ENCODE assay signal across 8 cellular contexts in genomic region chr22:19478466-19479357, GRCh38. TPM values are rescaled to one million over a fixed set of nuclear protein-coding genes. Genes with fewer than 3 reads are reported as not detected.
DNase-seq lines count a peak whose midpoint lies in the region; ATAC-seq and TF ChIP-seq lines count a peak whose summit lies in the region.

UFD1 (minus strand) TSS chr22:19479193; CDS start chr22:19479085, 108 bp downstream.

- TF ChIP-seq CTCF in AG09309 (IDR thresholded peaks at IDR 0.05; ENCODE audit: control insufficient read depth, insufficient read depth, low read depth, low read length, missing control alignments) = no peak
- TF ChIP-seq CTCF in lung (IDR thresholded peaks at IDR 0.05; ENCODE audit: control extremely low read depth, extremely low read depth) = no peak

- H3K27me3 Mint-ChIP-seq in activated CD8-positive, alpha-beta T cell treated with anti-CD3 and anti-CD28 coated beads, Interleukin-2, amount 10 ng/mL, durations not matched to agents 7 days and 5 days (ENCODE audit: low read depth) = no peaks in the 10 kb centered on the region

- no peaks in the 10 kb centered on the region for H3K27me3 ChIP-seq in ectodermal cell (ENCODE audit: control insufficient read depth, insufficient read depth, low read length, poor library complexity, severe bottlenecking)
- H3K27me3 ChIP-seq in lung (ENCODE audit: control insufficient read depth, insufficient read depth) = no peaks in the 10 kb centered on the region

- no peaks in the 10 kb centered on the region for H3K9me3 ChIP-seq in ectodermal cell (ENCODE audit: control insufficient read depth, low read length)
- no peaks in the 10 kb centered on the region for H3K9me3 ChIP-seq in lung (ENCODE audit: control insufficient read depth in 2 of 2, insufficient read depth in 1 of 2, low read length in 1 of 2)

- H3K36me3 ChIP-seq in ectodermal cell (ENCODE audit: control insufficient read depth, insufficient read depth, low read length) = peaks cover 5% of the 10 kb centered on the region
- peaks cover 3 to 12% of the 10 kb centered on the region in 2 donors for H3K36me3 ChIP-seq in lung (ENCODE audit: control insufficient read depth in 2 of 2, insufficient read depth in 2 of 2, low read length in 2 of 2)

- H3K9me3 Mint-ChIP-seq in activated CD8-positive, alpha-beta T cell treated with anti-CD3 and anti-CD28 coated beads, Interleukin-2, amount 10 ng/mL, durations not matched to agents 7 days and 5 days (ENCODE audit: insufficient read depth) = no peaks in the 10 kb centered on the region

- DNase-seq in AG09309 (ENCODE audit: low read depth) = peak; percentile 25
- DNase-seq in NCI-H748 (lab: John Stamatoyannopoulos, UW; ENCODE audit: unreplicated experiment) = peak; percentile 86
- DNase-seq in activated CD8-positive, alpha-beta T cell treated with anti-CD3 and anti-CD28 coated beads, Interleukin-2, amount 10 ng/mL, durations not matched to agents 7 days and 5 days = peak; percentile 87
- DNase-seq in lung (ENCODE audit: low spot score) = peak; percentile 85
- DNase-seq in stimulated activated CD4-positive, alpha-beta T cell treated with anti-CD3 and anti-CD28 coated beads, TNF-alpha, amount 100 ng/mL, for 48 hours (ENCODE audit: low read depth in 3 of 3) = peak; percentile 63 to 70 (median 64)

- H3K4me1 ChIP-seq in ectodermal cell (ENCODE audit: control insufficient read depth, insufficient read depth, low read length) (peaks cover 16% of the 10 kb centered on the region), lung (ENCODE audit: control insufficient read depth in 2 of 2, insufficient read depth in 2 of 2, low read length in 2 of 2) (peaks cover 2 to 6% of the 10 kb centered on the region in 2 donors)

- peaks cover 29% of the 10 kb centered on the region for H3K4me1 Mint-ChIP-seq in activated CD8-positive, alpha-beta T cell treated with anti-CD3 and anti-CD28 coated beads, Interleukin-2, amount 10 ng/mL, durations not matched to agents 7 days and 5 days (ENCODE audit: low read depth)

- peaks cover 32% of the 10 kb centered on the region for H3K36me3 Mint-ChIP-seq in activated CD8-positive, alpha-beta T cell treated with anti-CD3 and anti-CD28 coated beads, Interleukin-2, amount 10 ng/mL, durations not matched to agents 7 days and 5 days (ENCODE audit: low read depth)

- peak within 1 kb of the TSS; percentile 98 for H3K27ac Mint-ChIP-seq in activated CD8-positive, alpha-beta T cell treated with anti-CD3 and anti-CD28 coated beads, Interleukin-2, amount 10 ng/mL, durations not matched to agents 7 days and 5 days

- H3K27ac ChIP-seq in ectodermal cell (ENCODE audit: insufficient read depth, low read depth, low read length, poor library complexity, severe bottlenecking) = peak within 1 kb of the TSS; percentile 99
- peak within 1 kb of the TSS; percentile 96 to 99 for H3K27ac ChIP-seq in lung (ENCODE audit: low read depth in 1 of 2, low read length in 1 of 2)

- POLR2A ChIA-PET in activated CD8-positive, alpha-beta T cell treated with anti-CD3 and anti-CD28 coated beads, Interleukin-2, amount 10 ng/mL, durations not matched to agents 7 days and 5 days (lab: Charles Lee) = interaction anchor here (0.7 to 3.5 kb wide), 9 partner anchors 10 to 357 kb away, joined by 3 to 20 read pairs (median 5); partner anchors contain the start of genes C22orf39, DGCR2, ESS2 and HIRA

- CTCF ChIA-PET in activated CD8-positive, alpha-beta T cell treated with anti-CD3 and anti-CD28 coated beads, Interleukin-2, amount 10 ng/mL, durations not matched to agents 7 days and 5 days (lab: Charles Lee) = interaction anchor here (1.2 to 2.7 kb wide), 10 partner anchors 27 to 334 kb away, joined by 3 to 29 read pairs (median 8); partner anchors contain the start of genes ESS2 and SLC25A1

- H3K4me3 Mint-ChIP-seq in activated CD8-positive, alpha-beta T cell treated with anti-CD3 and anti-CD28 coated beads, Interleukin-2, amount 10 ng/mL, durations not matched to agents 7 days and 5 days = peak within 1 kb of the TSS; percentile 99

- 0% methylated on average over 63 to 66 of the region's 66 CpGs for WGBS in ectodermal cell, 2 experiments
- 0% methylated on average over 60 to 66 of the region's 66 CpGs for WGBS in lung, 2 donors

- ATAC-seq in GM18907 (IDR thresholded peaks at IDR 0.05; ENCODE audit: unreplicated experiment) = peak; percentile 55
- ATAC-seq in HG03135 (IDR thresholded peaks at IDR 0.05; ENCODE audit: unreplicated experiment) = peak; percentile 46
- ATAC-seq in activated CD8-positive, alpha-beta T cell treated with anti-CD3 and anti-CD28 coated beads, Interleukin-2, amount 10 ng/mL, durations not matched to agents 7 days and 5 days = peak; percentile 61
- ATAC-seq in lung (ENCODE audit: insufficient read depth, low FRiP score) = peak; percentile 75

- H3K4me3 ChIP-seq in AG09309 (ENCODE audit: control insufficient read depth, low read depth, low read length) (peak within 1 kb of the TSS; percentile 91), ectodermal cell (ENCODE audit: insufficient read depth, low read depth, low read length) (peak within 1 kb of the TSS; percentile 70), lung (peak within 1 kb of the TSS; percentile 82)

RNA-seq across cellular contexts. Expression of gene UFD1, which starts in this region (rescaled TPM):
- total RNA-seq in activated CD8-positive, alpha-beta T cell treated with anti-CD3 and anti-CD28 coated beads, Interleukin-2, amount 10 ng/mL, durations not matched to agents 7 days and 5 days = 10 to 100 TPM; 94.3 to 97.2 TPM
- polyA plus RNA-seq in ectodermal cell (2013, experiment 1 of 4) = 65.7 TPM
- polyA plus RNA-seq in ectodermal cell (2013, experiment 2 of 4) = 57.1 TPM
- 44.5 TPM for polyA plus RNA-seq in ectodermal cell (2013, experiment 3 of 4)
- 51.1 TPM for polyA plus RNA-seq in ectodermal cell (2013, experiment 4 of 4)
- total RNA-seq in lung = 10 to 100 TPM; 23.1 to 67.7 TPM
- polyA plus RNA-seq in lung = 100 to 1,000 TPM in 1 of 2 donors, 10 to 100 TPM in 1; 72.3 to 111 TPM

Comparison
In these comparisons a context has a peak if more than half of its experiments do, and no peak if none do; other contexts are left out.
1. Peak in every context shown above with its lines: DNase-seq, ATAC-seq, H3K4me3 ChIP-seq and H3K27ac ChIP-seq.
2. DNase-seq: peak in every context shown above with its lines; median percentile 87 in activated CD8-positive, alpha-beta T cell treated with anti-CD3 and anti-CD28 coated beads, Interleukin-2, amount 10 ng/mL, durations not matched to agents 7 days and 5 days; 86 in NCI-H748; 85 in lung; 64 in stimulated activated CD4-positive, alpha-beta T cell treated with anti-CD3 and anti-CD28 coated beads, TNF-alpha, amount 100 ng/mL, for 48 hours; 25 in AG09309.